Comparison of ENCODE assay signal across 31 cellular contexts in the genomic region with DNA sequence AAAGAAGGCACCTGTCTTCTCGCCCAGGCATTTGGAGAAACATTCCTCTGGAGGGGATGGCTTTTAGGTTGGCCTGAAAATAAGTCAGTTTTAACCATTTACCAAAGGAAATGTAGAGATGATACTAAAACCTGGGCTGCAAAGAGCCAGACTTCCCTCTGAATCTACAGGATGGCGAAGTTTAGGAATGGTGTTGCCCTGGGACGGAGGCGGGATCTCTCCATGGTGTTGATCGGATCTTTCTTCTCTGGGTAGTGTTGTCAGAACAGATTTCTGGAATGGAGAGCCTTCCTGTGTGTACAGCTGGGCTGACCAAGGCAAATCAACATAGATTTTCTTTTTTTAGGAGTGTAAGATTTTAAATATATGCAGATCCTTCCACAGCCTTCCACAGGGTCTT.
"Had no signal": no experiment of that assay in that cellular context is flagged by ENCODE, and none has a peak within 500 bp of the region (broad histone marks: within the 10 kb centered on the region; RNA-seq: fewer than 3 reads in every experiment).

No MANE protein-coding gene starts in this region.

- H3K27me3 ChIP-seq: neural progenitor cell, ovary, right lobe of liver, sigmoid colon, suprapubic skin, testis, tibial artery, upper lobe of left lung, vagina had no signal

- H2AFZ ChIP-seq: neural progenitor cell, parathyroid adenoma had no signal

- H3K36me3 Mint-ChIP-seq: naive thymus-derived CD4-positive, alpha-beta T cell; natural killer cell; neural progenitor cell; stimulated activated memory B cell treated with anti-CD40 and anti-IgM and Interleukin-4, amounts not matched to agents 10 μg/mL and 1 μg/mL and 100 μg/mL, for 72 hours had no signal

- DNase-seq: naive thymus-derived CD4-positive, alpha-beta T cell; natural killer cell; occipital lobe; ovary; posterior cingulate gyrus; psoas muscle; right cardiac atrium; right lobe of liver; sigmoid colon; small intestine; stimulated activated CD4-positive, alpha-beta T cell treated with anti-CD3 and anti-CD28 coated beads, Interleukin-15, amount 100 ng/mL, for 24 hours; stimulated activated CD4-positive, alpha-beta T cell treated with anti-CD3 and anti-CD28 coated beads, Interleukin-2, amount 100 ng/mL, for 24 hours; stimulated activated CD4-positive, alpha-beta T cell treated with anti-CD3 and anti-CD28 coated beads, Interleukin-2, amount 100 ng/mL, for 48 hours; stimulated activated CD4-positive, alpha-beta T cell treated with anti-CD3 and anti-CD28 coated beads, Interleukin-4, amount 100 ng/mL, for 4 hours; stimulated activated CD8-positive, alpha-beta memory T cell treated with anti-CD3 and anti-CD28 coated beads, Interleukin-4, amount 100 ng/mL, for 48 hours; stimulated activated naive CD4-positive, alpha-beta T cell; stimulated activated naive CD8-positive, alpha-beta T cell treated with anti-CD3 and anti-CD28 coated beads, Interleukin-15, amount 100 ng/mL, for 72 hours; stimulated activated naive CD8-positive, alpha-beta T cell treated with anti-CD3 and anti-CD28 coated beads, Interleukin-15, Interleukin-2, amounts not matched to agents 100 U/mL and 50 U/mL, for 24 hours; substantia nigra; testis; tibial artery; trophoblast cell; upper lobe of left lung had no signal

- H3K79me2 ChIP-seq: parathyroid adenoma had no signal

- H3K36me3 ChIP-seq: neural progenitor cell, ovary, right lobe of liver, sigmoid colon, suprapubic skin, tibial artery, upper lobe of left lung, vagina had no signal

- H3K4me2 ChIP-seq: neural progenitor cell had no signal

- H3K4me1 Mint-ChIP-seq: natural killer cell; nephron; neural progenitor cell; stimulated activated memory B cell treated with anti-CD40 and anti-IgM and Interleukin-4, amounts not matched to agents 10 μg/mL and 1 μg/mL and 100 μg/mL, for 72 hours; stimulated activated naive CD8-positive, alpha-beta T cell treated with anti-CD3 and anti-CD28 coated beads, Interleukin-15, amount 100 ng/mL, for 72 hours had no signal

- H3K27ac Mint-ChIP-seq: naive thymus-derived CD4-positive, alpha-beta T cell; natural killer cell; neural progenitor cell; progenitor cell of endocrine pancreas; stimulated activated memory B cell treated with anti-CD40 and anti-IgM and Interleukin-4, amounts not matched to agents 10 μg/mL and 1 μg/mL and 100 μg/mL, for 72 hours had no signal

- H3K9me3 Mint-ChIP-seq: natural killer cell; nephron; stimulated activated naive CD8-positive, alpha-beta T cell treated with anti-CD3 and anti-CD28 coated beads, Interleukin-15, amount 100 ng/mL, for 72 hours had no signal

- H3K4me3 Mint-ChIP-seq: naive thymus-derived CD4-positive, alpha-beta T cell; natural killer cell; nephron; neural progenitor cell; stimulated activated memory B cell treated with anti-CD40 and anti-IgM and Interleukin-4, amounts not matched to agents 10 μg/mL and 1 μg/mL and 100 μg/mL, for 72 hours; stimulated activated naive CD8-positive, alpha-beta T cell treated with anti-CD3 and anti-CD28 coated beads, Interleukin-15, amount 100 ng/mL, for 72 hours had no signal

- FAIRE-seq: small intestine, urothelium cell line had no signal

- H3K27ac ChIP-seq: neural progenitor cell, ovary, parathyroid adenoma, psoas muscle, right lobe of liver, sigmoid colon, suprapubic skin, testis, tibial artery, upper lobe of left lung, vagina had no signal

- ATAC-seq: naive thymus-derived CD4-positive, alpha-beta T cell; natural killer cell; psoas muscle; right cardiac atrium; stimulated activated memory B cell treated with anti-CD40 and anti-IgM and Interleukin-4, amounts not matched to agents 10 μg/mL and 1 μg/mL and 100 μg/mL, for 72 hours; stimulated activated naive CD8-positive, alpha-beta T cell treated with anti-CD3 and anti-CD28 coated beads, Interleukin-15, amount 100 ng/mL, for 72 hours; stimulated activated naive CD8-positive, alpha-beta T cell treated with anti-CD3 and anti-CD28 coated beads, Interleukin-15, Interleukin-2, amounts not matched to agents 100 U/mL and 50 U/mL, for 24 hours had no signal

- H3K27me3 Mint-ChIP-seq: progenitor cell of endocrine pancreas had no signal

- H3K4me1 ChIP-seq: neural progenitor cell, parathyroid adenoma, psoas muscle, right lobe of liver, sigmoid colon, suprapubic skin, testis, tibial artery, upper lobe of left lung, vagina had no signal

- H3K4me3 ChIP-seq: neural progenitor cell, ovary, psoas muscle, right lobe of liver, sigmoid colon, suprapubic skin, testis, tibial artery, upper lobe of left lung, vagina had no signal
